In genomic region chr6:121333196-121333595, GRCh38 we compare ENCODE assay signal across 12 cellular contexts. TPM values are rescaled to one million over a fixed set of nuclear protein-coding genes. Genes with fewer than 3 reads are reported as not detected.
DNase-seq lines count a peak whose midpoint lies in the region; ATAC-seq, FAIRE-seq and TF ChIP-seq lines count a peak whose summit lies in the region.
"Had no signal": no experiment of that assay in that cellular context is flagged by ENCODE, and none has a peak within 500 bp of the region (broad histone marks: within the 10 kb centered on the region; RNA-seq: fewer than 3 reads in every experiment).

No MANE protein-coding gene starts in this region.

- no peak for FAIRE-seq in astrocyte (lab: Jason Lieb, UNC)

- H2BK15ac ChIP-seq in neuronal stem cell (ENCODE audit: low read length): no peak overlapping the region

- POLR2A ChIA-PET in activated CD4-positive, alpha-beta T cell treated with anti-CD3 and anti-CD28 coated beads for 36 hours (lab: Charles Lee): no interaction called here

- H3K36me3 Mint-ChIP-seq in activated CD4-positive, alpha-beta T cell treated with anti-CD3 and anti-CD28 coated beads for 36 hours (ENCODE audit: low read depth): no peaks in the 10 kb centered on the region
- H3K36me3 Mint-ChIP-seq in astrocyte (ENCODE audit: low read depth, unreplicated experiment): no peaks in the 10 kb centered on the region

- no peak for ATAC-seq in activated CD4-positive, alpha-beta T cell treated with anti-CD3 and anti-CD28 coated beads for 36 hours
- ATAC-seq in heart right ventricle: no peak

- H3K79me1 ChIP-seq in neuronal stem cell (ENCODE audit: low read depth, low read length): no peaks in the 10 kb centered on the region

- H2AFZ ChIP-seq in astrocyte (ENCODE audit: low read depth, low read length) (no peak overlapping the region), neuronal stem cell (ENCODE audit: low read length) (peak overlapping the region; percentile 17)

- H3K9me3 ChIP-seq in MG63: no peaks in the 10 kb centered on the region
- H3K9me3 ChIP-seq in astrocyte (ENCODE audit: insufficient read depth, low read depth, low read length): no peaks in the 10 kb centered on the region
- no peaks in the 10 kb centered on the region for H3K9me3 ChIP-seq in neuronal stem cell (replicated peaks in 1 of 2; ENCODE audit: control insufficient read depth in 2 of 2, insufficient read depth in 1 of 2, low read depth in 1 of 2, low read length in 2 of 2)
- H3K9me3 ChIP-seq in heart right ventricle: no peaks in the 10 kb centered on the region
- H3K9me3 ChIP-seq: esophagus squamous epithelium, thoracic aorta had no signal

- H3K4me2 ChIP-seq in astrocyte (ENCODE audit: low read length) (peak overlapping the region; percentile 86), neuronal stem cell (ENCODE audit: insufficient read depth, low read length, poor library complexity, severe bottlenecking) (no peak overlapping the region)

- no peak overlapping the region for H2BK120ac ChIP-seq in neuronal stem cell (ENCODE audit: low read depth, low read length)

- no peaks in the 10 kb centered on the region for H3K9me3 Mint-ChIP-seq in activated CD4-positive, alpha-beta T cell treated with anti-CD3 and anti-CD28 coated beads for 36 hours (ENCODE audit: low read depth)
- no peaks in the 10 kb centered on the region for H3K9me3 Mint-ChIP-seq in astrocyte (ENCODE audit: unreplicated experiment)

- H3K4ac ChIP-seq in neuronal stem cell (ENCODE audit: low read length): no peak overlapping the region

- H3K18ac ChIP-seq in neuronal stem cell (ENCODE audit: low read length): no peak overlapping the region

- peaks cover 4% of the 10 kb centered on the region for H3K4me1 ChIP-seq in astrocyte (ENCODE audit: insufficient read depth, low read length)
- peaks cover 0 to 3% of the 10 kb centered on the region in 2 donors for H3K4me1 ChIP-seq in neuronal stem cell (ENCODE audit: control insufficient read depth in 2 of 2, insufficient read depth in 1 of 2, low read depth in 1 of 2, low read length in 2 of 2)
- H3K4me1 ChIP-seq in heart right ventricle: peaks cover 0 to 12% (median 5%) of the 10 kb centered on the region in 9 donors

- H3K36me3 ChIP-seq in MG63 (no peaks in the 10 kb centered on the region), astrocyte (ENCODE audit: insufficient read depth, low read length) (no peaks in the 10 kb centered on the region), neuronal stem cell (replicated peaks in 1 of 2; ENCODE audit: control insufficient read depth in 2 of 2, insufficient read depth in 2 of 2, low read length in 2 of 2) (peaks cover 0 to 3% of the 10 kb centered on the region in 2 donors), heart right ventricle (no peaks in the 10 kb centered on the region)
- H3K36me3 ChIP-seq: cardiac muscle cell, esophagus squamous epithelium, thoracic aorta had no signal

- DNase-seq in activated CD4-positive, alpha-beta T cell treated with anti-CD3 and anti-CD28 coated beads for 36 hours: no peak
- DNase-seq in activated CD4-positive, alpha-beta T cell treated with anti-CD3 and anti-CD28 coated beads, Interleukin-2, amount 50 U/mL, for 4 hours: no peak
- no peak for DNase-seq in MG63
- no peak for DNase-seq in astrocyte (ENCODE audit: low read depth)
- no peak for DNase-seq in neuronal stem cell (ENCODE audit: low spot score)
- DNase-seq in NOMO-1 (lab: John Stamatoyannopoulos, UW; ENCODE audit: unreplicated experiment in 2 of 2): no peak
- no peak for DNase-seq in T-helper 9 cell
- DNase-seq in heart right ventricle: no peak
- DNase-seq: esophagus squamous epithelium, NCI-H146 had no signal

- CTCF ChIA-PET in activated CD4-positive, alpha-beta T cell treated with anti-CD3 and anti-CD28 coated beads for 36 hours (lab: Charles Lee): no interaction called here

- H3K27ac ChIP-seq in astrocyte (ENCODE audit: low read depth, low read length) (no peak overlapping the region), neuronal stem cell (replicated peaks; ENCODE audit: low read length) (no peak overlapping the region), heart right ventricle (no peak overlapping the region)
- H3K27ac ChIP-seq: cardiac muscle cell, thoracic aorta had no signal

- peak overlapping the region; percentile 94 for H3K4me3 Mint-ChIP-seq in activated CD4-positive, alpha-beta T cell treated with anti-CD3 and anti-CD28 coated beads for 36 hours
- H3K4me3 Mint-ChIP-seq in astrocyte (ENCODE audit: unreplicated experiment): peak overlapping the region; percentile 75

- H3K4me3 ChIP-seq in MG63: peak overlapping the region; percentile 94
- H3K4me3 ChIP-seq in astrocyte (ENCODE audit: insufficient read depth, low read depth, low read length): no peak overlapping the region
- H3K4me3 ChIP-seq in neuronal stem cell (ENCODE audit: low read length in 2 of 2): no peak overlapping the region
- H3K4me3 ChIP-seq in heart right ventricle: no peak overlapping the region
- H3K4me3 ChIP-seq: cardiac muscle cell had no signal

- no peak overlapping the region for H2BK5ac ChIP-seq in neuronal stem cell (ENCODE audit: low read length)

- intact Hi-C loops in activated CD4-positive, alpha-beta T cell treated with anti-CD3 and anti-CD28 coated beads for 36 hours (cut with DNase I, micrococcal nuclease): loop anchor here in 1 of 2 experiments (10.0 kb wide), 2 partner anchors 1062 to 1478 kb away; partner anchors contain the start of gene HSF2
- intact Hi-C loops in heart right ventricle (cut with DNase I): no loop called here

- H4K8ac ChIP-seq in neuronal stem cell (ENCODE audit: low read depth, low read length): no peak overlapping the region

- H3K27me3 Mint-ChIP-seq in activated CD4-positive, alpha-beta T cell treated with anti-CD3 and anti-CD28 coated beads for 36 hours: no peaks in the 10 kb centered on the region
- H3K27me3 Mint-ChIP-seq in astrocyte (ENCODE audit: low read depth, unreplicated experiment): no peaks in the 10 kb centered on the region

- H3K27me3 ChIP-seq in MG63 (no peaks in the 10 kb centered on the region), astrocyte (ENCODE audit: insufficient read depth, low read length) (no peaks in the 10 kb centered on the region), neuronal stem cell (ENCODE audit: control insufficient read depth in 3 of 3, insufficient read depth in 3 of 3, low read depth in 1 of 3, low read length in 3 of 3) (no peaks in the 10 kb centered on the region), heart right ventricle (no peaks in the 10 kb centered on the region)
- H3K27me3 ChIP-seq: cardiac muscle cell, esophagus squamous epithelium had no signal

- H3K79me2 ChIP-seq in astrocyte (ENCODE audit: insufficient read depth, low read length): no peaks in the 10 kb centered on the region

- H3K14ac ChIP-seq in neuronal stem cell (ENCODE audit: low read length): no peak overlapping the region

- no peak overlapping the region for H3K27ac Mint-ChIP-seq in activated CD4-positive, alpha-beta T cell treated with anti-CD3 and anti-CD28 coated beads for 36 hours
- no peak overlapping the region for H3K27ac Mint-ChIP-seq in astrocyte (ENCODE audit: unreplicated experiment)

- H4K91ac ChIP-seq in neuronal stem cell (ENCODE audit: low read depth, low read length, poor library complexity): no peak overlapping the region

- H3K9ac ChIP-seq in astrocyte (ENCODE audit: low read length): no peak overlapping the region
- H3K9ac ChIP-seq in neuronal stem cell (ENCODE audit: low read depth, low read length, poor library complexity): no peak overlapping the region

- H2BK12ac ChIP-seq in neuronal stem cell (ENCODE audit: low read length): no peak overlapping the region

- H4K20me1 ChIP-seq in astrocyte (ENCODE audit: insufficient read depth, low read length): no peaks in the 10 kb centered on the region

- no peak overlapping the region for H3K23ac ChIP-seq in neuronal stem cell (ENCODE audit: low read depth, low read length, poor library complexity)

- no peak for TF ChIP-seq CTCF in astrocyte (IDR thresholded peaks at IDR 0.05; ENCODE audit: insufficient read depth, low read depth, low read length)
- TF ChIP-seq CTCF in heart right ventricle (IDR thresholded peaks at IDR 0.05): no peak

- no peak overlapping the region for H2AK5ac ChIP-seq in neuronal stem cell (ENCODE audit: low read depth, low read length)

- peaks cover 33% of the 10 kb centered on the region for H3K4me1 Mint-ChIP-seq in activated CD4-positive, alpha-beta T cell treated with anti-CD3 and anti-CD28 coated beads for 36 hours
- H3K4me1 Mint-ChIP-seq in astrocyte (ENCODE audit: low read depth, unreplicated experiment): peaks cover 8% of the 10 kb centered on the region

- no CpG with 5 or more reads among the region's 4 CpGs for WGBS in neuronal stem cell (ENCODE audit: extremely low coverage in 2 of 2, insufficient read length in 2 of 2, insufficient replicate concordance in 1 of 2), 2 donors
- 97 to 98% methylated on average over 4 of the region's 4 CpGs for WGBS in heart right ventricle, 2 donors

RNA-seq across cellular contexts. Expression of gene TBC1D32, which starts 1.1 kb away (rescaled TPM):
- 1 to 10 TPM; 9.2 to 9.9 TPM for total RNA-seq in activated CD4-positive, alpha-beta T cell treated with anti-CD3 and anti-CD28 coated beads for 36 hours
- 3.1 and 10.7 TPM in 2 replicates for total RNA-seq in MG63 (2014; rRNA removed; shearing (Covaris generic); ENCODE audit: low replicate concordance)
- total RNA-seq in astrocyte (8.8 and 8.9 TPM in 2 replicates), heart right ventricle (1 to 10 TPM; 1.2 to 4.6 (median 3.4) TPM)
- 6.7 TPM for polyA plus RNA-seq in neuronal stem cell (2013, experiment 1 of 2)
- polyA plus RNA-seq in neuronal stem cell (2013, experiment 2 of 2): 6.7 TPM
- polyA plus RNA-seq in heart right ventricle: under 1 TPM; 0.62 to 0.95 TPM
